ENCODE assay signal across 11 cellular contexts in genomic region chr2:24122-24521, GRCh38. TPM values are rescaled to one million over a fixed set of nuclear protein-coding genes. Genes with fewer than 3 reads are reported as not detected.
DNase-seq lines count a peak whose midpoint lies in the region; ATAC-seq, FAIRE-seq and TF ChIP-seq lines count a peak whose summit lies in the region.
"Had no signal": no experiment of that assay in that cellular context is flagged by ENCODE, and none has a peak within 500 bp of the region (broad histone marks: within the 10 kb centered on the region; RNA-seq: fewer than 3 reads in every experiment).

No MANE protein-coding gene starts in this region.

- no peak for TF ChIP-seq POLR2A in testis (IDR thresholded peaks at IDR 0.05)

- DNase-seq in activated CD4-positive, alpha-beta T cell treated with anti-CD3 and anti-CD28 coated beads for 36 hours, result no peak
- no peak for DNase-seq in activated CD4-positive, alpha-beta T cell treated with anti-CD3 and anti-CD28 coated beads, Interleukin-2, amount 50 U/mL, for 48 hours
- DNase-seq in HTR-8/SVneo (ENCODE audit: insufficient read length, low spot score) (no peak), mucosa of gallbladder (ENCODE audit: low spot score) (peak; percentile 45), NCI-H1694 treated with DMSO at 0.1 percent for 48 hours (lab: John Stamatoyannopoulos, UW) (no peak), testis (no peak)
- DNase-seq: central memory CD4-positive, alpha-beta T cell; Kasumi-1 had no signal

- peaks cover 5% of the 10 kb centered on the region for H3K27me3 Mint-ChIP-seq in activated CD4-positive, alpha-beta T cell treated with anti-CD3 and anti-CD28 coated beads for 36 hours

- H3K4me3 ChIP-seq in testis, result no peak overlapping the region

- H3K36me3 Mint-ChIP-seq in activated CD4-positive, alpha-beta T cell treated with anti-CD3 and anti-CD28 coated beads for 36 hours (ENCODE audit: low read depth), result no peaks in the 10 kb centered on the region

- intact Hi-C loops in activated CD4-positive, alpha-beta T cell treated with anti-CD3 and anti-CD28 coated beads for 36 hours (cut with DNase I, micrococcal nuclease), result no loop called here
- intact Hi-C loops in testis (cut with DNase I; ENCODE audit: low total_unique reads), result no loop called here

- H3K36me3 ChIP-seq in testis (ENCODE audit: low read depth, missing control alignments), result no peaks in the 10 kb centered on the region
- H3K36me3 ChIP-seq: neutrophil had no signal

- FAIRE-seq in HTR-8/SVneo (lab: Jason Lieb, UNC), result peak; percentile 4

- H3K4me3 Mint-ChIP-seq in activated CD4-positive, alpha-beta T cell treated with anti-CD3 and anti-CD28 coated beads for 36 hours, result no peak overlapping the region

- POLR2A ChIA-PET in activated CD4-positive, alpha-beta T cell treated with anti-CD3 and anti-CD28 coated beads for 36 hours (lab: Charles Lee), result no interaction called here

- CTCF ChIA-PET in activated CD4-positive, alpha-beta T cell treated with anti-CD3 and anti-CD28 coated beads for 36 hours (lab: Charles Lee), result interaction anchor here (2.0 kb wide), 1 partner anchor 12 kb away, joined by 12 read pairs; no protein-coding TSS in a partner anchor

- no peaks in the 10 kb centered on the region for H3K9me3 ChIP-seq in testis
- H3K9me3 ChIP-seq: neutrophil had no signal

- peaks cover 16% of the 10 kb centered on the region for H3K4me1 Mint-ChIP-seq in activated CD4-positive, alpha-beta T cell treated with anti-CD3 and anti-CD28 coated beads for 36 hours

- no peaks in the 10 kb centered on the region for H3K27me3 ChIP-seq in testis
- H3K27me3 ChIP-seq: neutrophil had no signal

- H3K27ac ChIP-seq in testis, result no peak overlapping the region
- H3K27ac ChIP-seq: neutrophil had no signal

- H3K4me1 ChIP-seq in testis, result no peaks in the 10 kb centered on the region

- peak; percentile 49 for ATAC-seq in activated CD4-positive, alpha-beta T cell treated with anti-CD3 and anti-CD28 coated beads for 36 hours
- ATAC-seq in GM21825 (IDR thresholded peaks at IDR 0.05; ENCODE audit: unreplicated experiment) (peak; percentile 97), GM19035 (IDR thresholded peaks at IDR 0.05; ENCODE audit: unreplicated experiment) (no peak)

- peaks cover 3% of the 10 kb centered on the region for H3K9me3 Mint-ChIP-seq in activated CD4-positive, alpha-beta T cell treated with anti-CD3 and anti-CD28 coated beads for 36 hours (ENCODE audit: low read depth)

- no peak for TF ChIP-seq CTCF in testis (IDR thresholded peaks at IDR 0.05)

- H3K27ac Mint-ChIP-seq in activated CD4-positive, alpha-beta T cell treated with anti-CD3 and anti-CD28 coated beads for 36 hours, result no peak overlapping the region

RNA-seq across cellular contexts. Expression of gene FAM110C, which starts 22.2 kb away (rescaled TPM):
- under 1 TPM; 0.51 to 0.96 TPM for total RNA-seq in activated CD4-positive, alpha-beta T cell treated with anti-CD3 and anti-CD28 coated beads for 36 hours
- total RNA-seq in mucosa of gallbladder, result 41.8 TPM
- 10 to 100 TPM; 13.5 to 16.3 TPM for total RNA-seq in testis
- polyA plus RNA-seq in testis (ENCODE audit: insufficient read depth, low read depth, low replicate concordance), result 8.5 TPM

Comparison
In these comparisons a context has a peak if more than half of its experiments do, and no peak if none do; other contexts are left out.
1. RNA of gene FAM110C, which starts 22.2 kb away (total RNA-seq): 41.8 TPM in mucosa of gallbladder (single experiment) and 13.5 to 16.3 TPM in testis; 0.51 to 0.96 TPM in activated CD4-positive, alpha-beta T cell treated with anti-CD3 and anti-CD28 coated beads for 36 hours; every median in the first group is over 4 times any median in the second.